32 cellular contexts compared by ENCODE assay signal in genomic region chr4:1470393-1470670, GRCh38.
"Had no signal": no experiment of that assay in that cellular context is flagged by ENCODE, and none has a peak within 500 bp of the region (broad histone marks: within the 10 kb centered on the region; RNA-seq: fewer than 3 reads in every experiment).

No MANE protein-coding gene starts in this region.

- H3K4me3 ChIP-seq: K562, SK-N-MC had no signal

- H3K27ac Mint-ChIP-seq: activated B cell treated with CpG ODN at 0.5 μM for 24 hours; activated CD4-positive, alpha-beta memory T cell treated with anti-CD3 and anti-CD28 coated beads, Interleukin-2, amount 10 ng/mL, durations not matched to agents 7 days and 5 days; activated CD8-positive, alpha-beta memory T cell treated with anti-CD3 and anti-CD28 coated beads, Interleukin-2, amount 10 ng/mL, durations not matched to agents 7 days and 5 days; activated naive CD4-positive, alpha-beta T cell treated with anti-CD3 and anti-CD28 coated beads, Interleukin-2, amount 10 ng/mL, durations not matched to agents 7 days and 5 days; activated naive CD8-positive, alpha-beta T cell; activated naive CD8-positive, alpha-beta T cell treated with anti-CD3 and anti-CD28 coated beads, Interleukin-2, amount 50 U/mL, for 24 hours; T-cell had no signal

- ATAC-seq: activated CD8-positive, alpha-beta memory T cell treated with anti-CD3 and anti-CD28 coated beads, Interleukin-2, amount 10 ng/mL, durations not matched to agents 7 days and 5 days; activated naive CD8-positive, alpha-beta T cell treated with anti-CD3 and anti-CD28 coated beads, Interleukin-2, amount 50 U/mL, for 24 hours; K562; Panc1; T-cell had no signal

- DNase-seq: activated CD4-positive, alpha-beta memory T cell treated with anti-CD3 and anti-CD28 coated beads, Interleukin-2, amount 10 ng/mL, durations not matched to agents 7 days and 5 days; activated CD4-positive, alpha-beta T cell treated with anti-CD3 and anti-CD28 coated beads for 4 hours; activated CD8-positive, alpha-beta memory T cell treated with anti-CD3 and anti-CD28 coated beads for 24 hours; activated CD8-positive, alpha-beta memory T cell treated with anti-CD3 and anti-CD28 coated beads, Interleukin-2, amount 10 ng/mL, durations not matched to agents 7 days and 5 days; activated CD8-positive, alpha-beta memory T cell treated with anti-CD3 and anti-CD28 coated beads, Interleukin-2, amount 50 U/mL, for 48 hours; activated effector memory CD4-positive, alpha-beta T cell treated with Interleukin-2 at 50 U/mL for 16 hours; activated naive CD4-positive, alpha-beta T cell treated with anti-CD3 and anti-CD28 coated beads, Interleukin-2, amount 10 ng/mL, durations not matched to agents 7 days and 5 days; activated naive CD8-positive, alpha-beta T cell treated with anti-CD3 and anti-CD28 coated beads, Interleukin-2, amount 50 U/mL, for 24 hours; activated T-cell treated with anti-CD3 and anti-CD28 coated beads, Interleukin-2, amount 50 U/mL, for 48 hours; anterior cingulate cortex; central memory CD4-positive, alpha-beta T cell; IMR-90; NCI-H1105; NCI-H1417 treated with DMSO at 0.1 percent for 48 hours; NCI-H187 treated with DMSO at 0.1 percent for 48 hours; NCI-H2081; NCI-H2171 treated with DMSO at 0.1 percent for 48 hours; NCI-H2227 treated with DMSO at 0.1 percent for 48 hours; NCI-H446; NCI-H510A treated with DMSO at 0.1 percent for 48 hours; NCI-H526 treated with DMSO at 0.1 percent for 48 hours; NCI-H774; T-cell; T-helper 2 cell; T-helper 9 cell had no signal

- H3K27me3 Mint-ChIP-seq: activated CD4-positive, alpha-beta memory T cell treated with anti-CD3 and anti-CD28 coated beads, Interleukin-2, amount 10 ng/mL, durations not matched to agents 7 days and 5 days had no signal

- H3K36me3 Mint-ChIP-seq: activated naive CD4-positive, alpha-beta T cell treated with anti-CD3 and anti-CD28 coated beads, Interleukin-2, amount 10 ng/mL, durations not matched to agents 7 days and 5 days; activated naive CD8-positive, alpha-beta T cell; brain; T-cell had no signal

- H3K4me1 Mint-ChIP-seq: activated B cell treated with CpG ODN at 0.5 μM for 24 hours; activated CD4-positive, alpha-beta memory T cell treated with anti-CD3 and anti-CD28 coated beads, Interleukin-2, amount 10 ng/mL, durations not matched to agents 7 days and 5 days; activated CD8-positive, alpha-beta memory T cell treated with anti-CD3 and anti-CD28 coated beads, Interleukin-2, amount 10 ng/mL, durations not matched to agents 7 days and 5 days; activated naive CD4-positive, alpha-beta T cell treated with anti-CD3 and anti-CD28 coated beads, Interleukin-2, amount 10 ng/mL, durations not matched to agents 7 days and 5 days; activated naive CD8-positive, alpha-beta T cell treated with anti-CD3 and anti-CD28 coated beads, Interleukin-2, amount 50 U/mL, for 24 hours; brain; T-cell had no signal

- H3K4me3 Mint-ChIP-seq: activated B cell treated with CpG ODN at 0.5 μM for 24 hours; activated CD4-positive, alpha-beta memory T cell treated with anti-CD3 and anti-CD28 coated beads, Interleukin-2, amount 10 ng/mL, durations not matched to agents 7 days and 5 days; activated CD8-positive, alpha-beta memory T cell treated with anti-CD3 and anti-CD28 coated beads, Interleukin-2, amount 10 ng/mL, durations not matched to agents 7 days and 5 days; activated naive CD4-positive, alpha-beta T cell treated with anti-CD3 and anti-CD28 coated beads, Interleukin-2, amount 10 ng/mL, durations not matched to agents 7 days and 5 days; activated naive CD8-positive, alpha-beta T cell; activated naive CD8-positive, alpha-beta T cell treated with anti-CD3 and anti-CD28 coated beads, Interleukin-2, amount 50 U/mL, for 24 hours; T-cell had no signal

- H3K27ac ChIP-seq: SK-N-MC, VCaP had no signal
